ENCODE assay signal across 17 cellular contexts in genomic region chr2:71703981-71704545, GRCh38.
"Had no signal": no experiment of that assay in that cellular context is flagged by ENCODE, and none has a peak within 500 bp of the region (broad histone marks: within the 10 kb centered on the region; RNA-seq: fewer than 3 reads in every experiment).

No MANE protein-coding gene starts in this region.

- H3K27ac Mint-ChIP-seq: activated CD4-positive, alpha-beta memory T cell treated with anti-CD3 and anti-CD28 coated beads, Interleukin-2, amount 10 ng/mL, durations not matched to agents 7 days and 5 days; activated T-cell treated with anti-CD3 and anti-CD28 coated beads, Interleukin-2, amount 50 U/mL, for 24 hours; naive thymus-derived CD8-positive, alpha-beta T cell; type B pancreatic cell had no signal

- ATAC-seq: activated naive CD4-positive, alpha-beta T cell treated with anti-CD3 and anti-CD28 coated beads, Interleukin-2, amount 50 U/mL, for 72 hours; body of pancreas; foreskin keratinocyte; naive thymus-derived CD8-positive, alpha-beta T cell; right lobe of liver; SK-N-SH treated with all-trans-retinoic acid at 6 μM for 48 hours; stimulated activated naive CD8-positive, alpha-beta T cell treated with anti-CD3 and anti-CD28 coated beads, Interleukin-15, amount 100 ng/mL, for 72 hours had no signal

- H3K9me3 Mint-ChIP-seq: activated CD4-positive, alpha-beta memory T cell treated with anti-CD3 and anti-CD28 coated beads, Interleukin-2, amount 10 ng/mL, durations not matched to agents 7 days and 5 days; activated naive CD4-positive, alpha-beta T cell treated with anti-CD3 and anti-CD28 coated beads, Interleukin-2, amount 50 U/mL, for 72 hours; activated T-cell treated with anti-CD3 and anti-CD28 coated beads, Interleukin-2, amount 50 U/mL, for 24 hours; naive thymus-derived CD8-positive, alpha-beta T cell; stimulated activated naive CD8-positive, alpha-beta T cell treated with anti-CD3 and anti-CD28 coated beads, Interleukin-15, amount 100 ng/mL, for 72 hours; type B pancreatic cell had no signal

- H3K9me3 ChIP-seq: body of pancreas, prostate gland, right lobe of liver had no signal

- H3K4me3 Mint-ChIP-seq: activated CD4-positive, alpha-beta memory T cell treated with anti-CD3 and anti-CD28 coated beads, Interleukin-2, amount 10 ng/mL, durations not matched to agents 7 days and 5 days; activated T-cell treated with anti-CD3 and anti-CD28 coated beads, Interleukin-2, amount 50 U/mL, for 24 hours; naive thymus-derived CD8-positive, alpha-beta T cell; stimulated activated naive CD8-positive, alpha-beta T cell treated with anti-CD3 and anti-CD28 coated beads, Interleukin-15, amount 100 ng/mL, for 72 hours; type B pancreatic cell had no signal

- H3K27me3 Mint-ChIP-seq: activated CD4-positive, alpha-beta memory T cell treated with anti-CD3 and anti-CD28 coated beads, Interleukin-2, amount 10 ng/mL, durations not matched to agents 7 days and 5 days; activated T-cell treated with anti-CD3 and anti-CD28 coated beads, Interleukin-2, amount 50 U/mL, for 24 hours had no signal

- DNase-seq: activated CD4-positive, alpha-beta memory T cell treated with anti-CD3 and anti-CD28 coated beads, Interleukin-2, amount 10 ng/mL, durations not matched to agents 7 days and 5 days; activated CD4-positive, alpha-beta T cell treated with anti-CD3 and anti-CD28 coated beads for 4 hours; activated T-cell treated with anti-CD3 and anti-CD28 coated beads, Interleukin-2, amount 50 U/mL, for 24 hours; body of pancreas; effector CD8-positive, alpha-beta T cell; foreskin keratinocyte; glutamatergic neuron; kidney glomerular epithelial cell; naive thymus-derived CD8-positive, alpha-beta T cell; right lobe of liver; stimulated activated CD4-positive, alpha-beta T cell treated with anti-CD3 and anti-CD28 coated beads, Interleukin-1b, Interleukin-23, amount 100 ng/mL, for 48 hours; stimulated activated naive CD8-positive, alpha-beta T cell treated with anti-CD3 and anti-CD28 coated beads, Interleukin-15, amount 100 ng/mL, for 72 hours had no signal

- H3K36me3 Mint-ChIP-seq: activated naive CD4-positive, alpha-beta T cell treated with anti-CD3 and anti-CD28 coated beads, Interleukin-2, amount 50 U/mL, for 72 hours; naive thymus-derived CD8-positive, alpha-beta T cell; type B pancreatic cell had no signal

- H3K27ac ChIP-seq: body of pancreas, foreskin keratinocyte, prostate gland, right lobe of liver, VCaP had no signal

- H3K36me3 ChIP-seq: prostate gland, right lobe of liver had no signal

- H3K27me3 ChIP-seq: body of pancreas, right lobe of liver had no signal

- H3K4me1 Mint-ChIP-seq: activated CD4-positive, alpha-beta memory T cell treated with anti-CD3 and anti-CD28 coated beads, Interleukin-2, amount 10 ng/mL, durations not matched to agents 7 days and 5 days; naive thymus-derived CD8-positive, alpha-beta T cell; stimulated activated naive CD8-positive, alpha-beta T cell treated with anti-CD3 and anti-CD28 coated beads, Interleukin-15, amount 100 ng/mL, for 72 hours had no signal

- H3K4me1 ChIP-seq: body of pancreas, foreskin keratinocyte, right lobe of liver had no signal

- H3K4me3 ChIP-seq: body of pancreas, prostate gland, right lobe of liver had no signal
